8 cellular contexts compared by ENCODE assay signal in the genomic region with DNA sequence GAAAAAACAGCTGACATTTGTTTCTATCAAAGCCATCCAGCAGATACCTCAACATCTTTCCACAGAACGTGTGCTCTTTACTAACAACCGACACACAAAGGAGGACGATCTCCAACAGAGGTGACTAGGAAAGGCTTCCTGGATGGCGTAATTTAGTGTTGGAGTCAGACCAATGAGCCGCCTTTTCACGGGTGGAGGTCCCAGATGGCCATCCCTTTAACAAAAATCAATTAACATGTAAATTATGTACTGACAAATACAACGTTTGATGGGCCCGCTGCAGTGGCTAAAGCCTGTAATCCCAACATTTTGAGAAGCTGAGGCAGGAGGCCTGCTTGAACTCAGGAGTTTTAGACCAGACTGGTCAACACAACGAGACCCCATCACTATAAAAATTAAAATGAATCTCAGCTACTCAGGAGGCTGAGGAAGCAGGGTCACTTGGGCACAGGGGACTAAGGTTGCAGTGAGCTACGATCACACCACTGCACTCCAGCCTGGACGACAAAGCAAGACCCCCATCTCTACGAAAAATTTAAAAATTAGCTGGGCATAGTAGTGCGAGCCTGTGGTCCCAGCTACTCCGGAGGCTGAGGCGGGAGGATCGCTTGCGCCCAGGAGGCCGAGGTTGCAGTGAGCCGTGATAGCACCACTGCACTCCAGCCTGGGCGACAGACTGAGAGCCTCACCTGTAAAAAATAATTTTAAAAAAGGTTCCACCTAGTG. TPM values are rescaled to one million over a fixed set of nuclear protein-coding genes. Genes with fewer than 3 reads are reported as not detected.
A peak's percentile ranks its signal among the peaks of the same experiment; 100 is the strongest.
DNase-seq lines count a peak whose midpoint lies in the region; ATAC-seq, FAIRE-seq and TF ChIP-seq lines count a peak whose summit lies in the region.

No MANE protein-coding gene starts in this region.

- H3K36me3 ChIP-seq in SJSA1: peaks cover 25% of the 10 kb centered on the region
- peaks cover 0 to 8% (median 0%) of the 10 kb centered on the region in 3 donors for H3K36me3 ChIP-seq in esophagus squamous epithelium
- H3K36me3 ChIP-seq in psoas muscle (ENCODE audit: insufficient read depth in 1 of 2, low read depth in 1 of 2): peaks cover 0 to 13% of the 10 kb centered on the region in 2 donors

- peak overlapping the region; percentile 93 for H3K27ac ChIP-seq in SJSA1
- peak overlapping the region; percentile 99 to 100 (median 99) for H3K27ac ChIP-seq in esophagus squamous epithelium
- H3K27ac ChIP-seq in psoas muscle: peak overlapping the region; percentile 99

- 72 to 76% methylated on average over 20 of the region's 20 CpGs for WGBS in esophagus squamous epithelium, 2 donors
- 63 to 69% (median 66%) methylated on average over 20 of the region's 20 CpGs for WGBS in psoas muscle, 3 donors

- H3K4me3 ChIP-seq in SJSA1 (peak overlapping the region; percentile 98), esophagus squamous epithelium (peak overlapping the region; percentile 89 to 98 (median 94)), psoas muscle (peak overlapping the region; percentile 94)

- FAIRE-seq in GM19239 (lab: Jason Lieb, UNC): peak; percentile 18

- H3K27me3 ChIP-seq in SJSA1 (replicated peaks) (no peaks in the 10 kb centered on the region), esophagus squamous epithelium (no peaks in the 10 kb centered on the region), psoas muscle (ENCODE audit: insufficient read depth in 3 of 3, low read length in 2 of 3) (no peaks in the 10 kb centered on the region)

- intact Hi-C loops in esophagus squamous epithelium (cut with DNase I): no loop called here
- intact Hi-C loops in psoas muscle (cut with DNase I): loop anchor here (2.0 to 10.0 kb wide), 2 partner anchors 54 to 270 kb away; a partner anchor contains a TSS

- no peak for TF ChIP-seq CTCF in esophagus squamous epithelium (IDR thresholded peaks at IDR 0.05)
- no peak for TF ChIP-seq CTCF in psoas muscle (IDR thresholded peaks at IDR 0.05)

- DNase-seq in GM19239 (ENCODE audit: insufficient read length, low spot score) (no peak), SJSA1 (ENCODE audit: low read depth in 1 of 2, low spot score in 2 of 2) (no peak), esophagus squamous epithelium (lab: John Stamatoyannopoulos, UW) (no peak), psoas muscle (no peak), GM03348 (ENCODE audit: low spot score) (no peak)

- no peaks in the 10 kb centered on the region for H3K9me3 ChIP-seq in SJSA1 (replicated peaks)
- H3K9me3 ChIP-seq in esophagus squamous epithelium: no peaks in the 10 kb centered on the region
- no peaks in the 10 kb centered on the region for H3K9me3 ChIP-seq in psoas muscle

- ATAC-seq in psoas muscle (peak in 1 of 4 donors; percentile 11), HG03439 (IDR thresholded peaks at IDR 0.05; ENCODE audit: unreplicated experiment) (no peak), HG03175 (IDR thresholded peaks at IDR 0.05; ENCODE audit: unreplicated experiment) (no peak), GM18861 (IDR thresholded peaks at IDR 0.05; ENCODE audit: unreplicated experiment) (no peak)

- H3K4me1 ChIP-seq in SJSA1 (replicated peaks): peaks cover 10% of the 10 kb centered on the region
- H3K4me1 ChIP-seq in esophagus squamous epithelium: peaks cover 10 to 30% (median 10%) of the 10 kb centered on the region in 3 donors
- H3K4me1 ChIP-seq in psoas muscle: peaks cover 18% of the 10 kb centered on the region

- no peak for TF ChIP-seq POLR2A in esophagus squamous epithelium (IDR thresholded peaks at IDR 0.05)

RNA-seq across cellular contexts. Expression of a gene that starts 1.2 kb away (rescaled TPM):
- total RNA-seq in SJSA1 (2014; rRNA removed; shearing (Covaris generic)): 15.3 and 34.0 TPM in 2 replicates
- 10 to 100 TPM in 3 of 4 donors, 1 to 10 TPM in 1; 5.6 to 22.6 (median 16.6) TPM for total RNA-seq in esophagus squamous epithelium
- 1 to 10 TPM; 3.1 to 4.8 (median 3.8) TPM for total RNA-seq in psoas muscle
- 1 to 10 TPM; 1.6 to 4.4 (median 2.7) TPM for polyA plus RNA-seq in psoas muscle

RNA-seq across cellular contexts. Expression of a gene that starts 59.0 kb away (rescaled TPM):
- 7.0 and 8.1 TPM in 2 replicates for total RNA-seq in SJSA1 (2014; rRNA removed; shearing (Covaris generic))
- total RNA-seq in esophagus squamous epithelium (10 to 100 TPM in 1 of 4 donors, 1 to 10 TPM in 3; 5.1 to 19.8 (median 9.3) TPM), psoas muscle (10 to 100 TPM; 23.2 to 25.0 (median 23.8) TPM)
- polyA plus RNA-seq in psoas muscle: 10 to 100 TPM in 1 of 3 donors, 1 to 10 TPM in 2; 4.7 to 13.6 (median 5.3) TPM
